Comparison of ENCODE assay signal across 1 cellular context in genomic region chr2:216281316-216281715, GRCh38.
TF ChIP-seq lines count a peak whose summit lies in the region.

No MANE protein-coding gene starts in this region.

TF ChIP-seq in WTC11, 78 proteins besides CTCF, POLR2A, EP300 and RAD21 (continued from another document):
- no peak for TF ChIP-seq USF2 (CRISPR knock-in tag; IDR thresholded peaks at IDR 0.05)
- TF ChIP-seq ZNF138 (CRISPR knock-in tag; conservative IDR thresholded peaks at IDR 0.05), result no peak
- no peak for TF ChIP-seq E2F5 (CRISPR knock-in tag; IDR thresholded peaks at IDR 0.05)
- TF ChIP-seq ZNF219 (CRISPR knock-in tag; IDR thresholded peaks at IDR 0.05; ENCODE audit: borderline replicate concordance), result no peak
- TF ChIP-seq ZNF396 (CRISPR knock-in tag; IDR thresholded peaks at IDR 0.05; ENCODE audit: borderline replicate concordance), result no peak
- no peak for TF ChIP-seq GTF2I (CRISPR knock-in tag; conservative IDR thresholded peaks at IDR 0.05)
- no peak for TF ChIP-seq PRRX2 (CRISPR knock-in tag; IDR thresholded peaks at IDR 0.05)
- TF ChIP-seq HMGA2 (CRISPR knock-in tag; IDR thresholded peaks at IDR 0.05), result no peak
- TF ChIP-seq, protein P1, sequence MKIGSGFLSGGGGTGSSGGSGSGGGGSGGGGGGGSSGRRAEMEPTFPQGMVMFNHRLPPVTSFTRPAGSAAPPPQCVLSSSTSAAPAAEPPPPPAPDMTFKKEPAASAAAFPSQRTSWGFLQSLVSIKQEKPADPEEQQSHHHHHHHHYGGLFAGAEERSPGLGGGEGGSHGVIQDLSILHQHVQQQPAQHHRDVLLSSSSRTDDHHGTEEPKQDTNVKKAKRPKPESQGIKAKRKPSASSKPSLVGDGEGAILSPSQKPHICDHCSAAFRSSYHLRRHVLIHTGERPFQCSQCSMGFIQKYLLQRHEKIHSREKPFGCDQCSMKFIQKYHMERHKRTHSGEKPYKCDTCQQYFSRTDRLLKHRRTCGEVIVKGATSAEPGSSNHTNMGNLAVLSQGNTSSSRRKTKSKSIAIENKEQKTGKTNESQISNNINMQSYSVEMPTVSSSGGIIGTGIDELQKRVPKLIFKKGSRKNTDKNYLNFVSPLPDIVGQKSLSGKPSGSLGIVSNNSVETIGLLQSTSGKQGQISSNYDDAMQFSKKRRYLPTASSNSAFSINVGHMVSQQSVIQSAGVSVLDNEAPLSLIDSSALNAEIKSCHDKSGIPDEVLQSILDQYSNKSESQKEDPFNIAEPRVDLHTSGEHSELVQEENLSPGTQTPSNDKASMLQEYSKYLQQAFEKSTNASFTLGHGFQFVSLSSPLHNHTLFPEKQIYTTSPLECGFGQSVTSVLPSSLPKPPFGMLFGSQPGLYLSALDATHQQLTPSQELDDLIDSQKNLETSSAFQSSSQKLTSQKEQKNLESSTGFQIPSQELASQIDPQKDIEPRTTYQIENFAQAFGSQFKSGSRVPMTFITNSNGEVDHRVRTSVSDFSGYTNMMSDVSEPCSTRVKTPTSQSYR (CRISPR knock-in tag; IDR thresholded peaks at IDR 0.05), result no peak
- TF ChIP-seq SOX15 (CRISPR knock-in tag; IDR thresholded peaks at IDR 0.05), result no peak
- TF ChIP-seq FOXJ3 (CRISPR knock-in tag; IDR thresholded peaks at IDR 0.05; ENCODE audit: borderline replicate concordance), result no peak
